8 cellular contexts compared by ENCODE assay signal in genomic region chrX:86148024-86148511, GRCh38. TPM values are rescaled to one million over a fixed set of nuclear protein-coding genes. Genes with fewer than 3 reads are reported as not detected.
A peak's percentile ranks its signal among the peaks of the same experiment; 100 is the strongest.
DNase-seq lines count a peak whose midpoint lies in the region; ATAC-seq, FAIRE-seq and TF ChIP-seq lines count a peak whose summit lies in the region.

TSS of gene DACH2 (plus strand) at chrX:86148451.

- H3K4me1 Mint-ChIP-seq in T-helper 2 cell treated with Interferon-gamma antibody and Interleukin-4, amounts not matched to agents 5 μg/mL and 100 μg/mL, for 36 hours (ENCODE audit: low read depth), result peaks cover 2% of the 10 kb centered on the region

- no peaks in the 10 kb centered on the region for H3K36me3 Mint-ChIP-seq in T-helper 2 cell treated with Interferon-gamma antibody and Interleukin-4, amounts not matched to agents 5 μg/mL and 100 μg/mL, for 36 hours (ENCODE audit: low read depth)

- no peak within 1 kb of the TSS for H3K27ac Mint-ChIP-seq in T-helper 2 cell treated with Interferon-gamma antibody and Interleukin-4, amounts not matched to agents 5 μg/mL and 100 μg/mL, for 36 hours

- WGBS in spleen, 5 donors, result 0 to 36% (median 2%) methylated on average over 2 to 34 of the region's 34 CpGs

- peak within 1 kb of the TSS; percentile 77 for H3K4me3 Mint-ChIP-seq in T-helper 2 cell treated with Interferon-gamma antibody and Interleukin-4, amounts not matched to agents 5 μg/mL and 100 μg/mL, for 36 hours

- peaks cover 0 to 42% (median 20%) of the 10 kb centered on the region in 7 donors for H3K27me3 ChIP-seq in spleen (replicated peaks in 1 of 7)

- no peaks in the 10 kb centered on the region for H3K9me3 ChIP-seq in spleen

- H3K4me3 ChIP-seq in AG09309 (ENCODE audit: control insufficient read depth, low read depth, low read length) (peak within 1 kb of the TSS; percentile 51), spleen (peak within 1 kb of the TSS; percentile 20 to 67 (median 34))

- H3K4me1 ChIP-seq in spleen, result peaks cover 0 to 10% (median 0%) of the 10 kb centered on the region in 6 donors

- ATAC-seq in GM19452 (IDR thresholded peaks at IDR 0.05; ENCODE audit: unreplicated experiment), result peak; percentile 97
- ATAC-seq in HG03558 (IDR thresholded peaks at IDR 0.05; ENCODE audit: extremely low read depth, unreplicated experiment), result peak; percentile 84

- H3K36me3 ChIP-seq in spleen, result no peaks in the 10 kb centered on the region

- no peak for TF ChIP-seq POLR2A in spleen (IDR thresholded peaks at IDR 0.05)

- H3K27me3 Mint-ChIP-seq in T-helper 2 cell treated with Interferon-gamma antibody and Interleukin-4, amounts not matched to agents 5 μg/mL and 100 μg/mL, for 36 hours (ENCODE audit: low read depth), result peaks cover 34% of the 10 kb centered on the region

- no peak for TF ChIP-seq CTCF in AG09309 (IDR thresholded peaks at IDR 0.05; ENCODE audit: control insufficient read depth, insufficient read depth, low read depth, low read length, missing control alignments)
- TF ChIP-seq CTCF in spleen (IDR thresholded peaks at IDR 0.05 in 8 of 11, conservative IDR thresholded peaks at IDR 0.05 in 3 of 11), result no peak

- H3K9me3 Mint-ChIP-seq in T-helper 2 cell treated with Interferon-gamma antibody and Interleukin-4, amounts not matched to agents 5 μg/mL and 100 μg/mL, for 36 hours, result no peaks in the 10 kb centered on the region

- DNase-seq in AG09309 (ENCODE audit: low read depth) (no peak), cortex of kidney (lab: John Stamatoyannopoulos, UW) (peak; percentile 5), kidney glomerular epithelial cell (lab: John Stamatoyannopoulos, UW) (peak; percentile 22), spleen (peak; percentile 83), RCC 7860 (ENCODE audit: low spot score) (no peak)
- peak; percentile 17 for DNase-seq in T-helper 2 cell treated with Interferon-gamma antibody and Interleukin-4, amounts not matched to agents 5 μg/mL and 100 μg/mL, for 36 hours (ENCODE audit: low spot score)

- intact Hi-C loops in spleen (cut with DNase I; ENCODE audit: low total_unique reads), result no loop called here

- H3K27ac ChIP-seq in spleen, result no peak within 1 kb of the TSS

- no peak for FAIRE-seq in RCC 7860 (lab: Jason Lieb, UNC)

RNA-seq across cellular contexts. Expression of gene DACH2, which starts in this region (rescaled TPM):
- not detected for total RNA-seq in spleen
- not detected for polyA plus RNA-seq in spleen

Comparison
In these comparisons a context has a peak if more than half of its experiments do, and no peak if none do; other contexts are left out.
1. Peak in DNase-seq and H3K4me3 ChIP-seq in spleen; RNA of the gene not detected or under 1 TPM.
2. DNase-seq: peak in T-helper 2 cell treated with Interferon-gamma antibody and Interleukin-4, amounts not matched to agents 5 μg/mL and 100 μg/mL, for 36 hours (single experiment), cortex of kidney (single experiment) and kidney glomerular epithelial cell (single experiment); none in AG09309 (single experiment) and RCC 7860 (single experiment).